In genomic region chr22:22034469-22035132, GRCh38 we compare ENCODE assay signal across 17 cellular contexts. TPM values are rescaled to one million over a fixed set of nuclear protein-coding genes. Genes with fewer than 3 reads are reported as not detected.
DNase-seq lines count a peak whose midpoint lies in the region; ATAC-seq, FAIRE-seq and TF ChIP-seq lines count a peak whose summit lies in the region.
"Had no signal": no experiment of that assay in that cellular context is flagged by ENCODE, and none has a peak within 500 bp of the region (broad histone marks: within the 10 kb centered on the region; RNA-seq: fewer than 3 reads in every experiment).

No MANE protein-coding gene starts in this region.

- H3K4me1 ChIP-seq in BLaER1 (peaks cover 100% of the 10 kb centered on the region), OCI-LY1 (ENCODE audit: insufficient read depth, low read length, severe bottlenecking) (peaks cover 99% of the 10 kb centered on the region), K562 (replicated peaks in 1 of 2; ENCODE audit: control insufficient read depth in 2 of 2, insufficient read depth in 2 of 2, low read length in 2 of 2) (peaks cover 10 to 11% of the 10 kb centered on the region in 2 experiments)
- H3K4me1 ChIP-seq: BE2C had no signal

- H3K4me3 Mint-ChIP-seq in stimulated activated memory B cell treated with anti-CD40 and anti-IgM and Interleukin-4, amounts not matched to agents 10 μg/mL and 1 μg/mL and 100 μg/mL, for 72 hours: no peak overlapping the region
- H3K4me3 Mint-ChIP-seq: CD8-positive, alpha-beta memory T cell; HFFc6 had no signal

- TF ChIP-seq RAD21 in K562 (CRISPR knock-in tag; conservative IDR thresholded peaks at IDR 0.05 in 1 of 2, IDR thresholded peaks at IDR 0.05 in 1 of 2): no peak

- POLR2A ChIA-PET in K562 (lab: Yijun Ruan, JAX): interaction anchor here (0.5 to 7.9 kb wide), 10 partner anchors 8 to 273 kb away, joined by 3 to 88 read pairs (median 5); no protein-coding TSS in a partner anchor

- H3K9me3 ChIP-seq in BLaER1 (no peaks in the 10 kb centered on the region), OCI-LY1 (ENCODE audit: low read length) (no peaks in the 10 kb centered on the region), K562 (replicated peaks; ENCODE audit: control insufficient read depth, insufficient read depth, low read depth, low read length) (no peaks in the 10 kb centered on the region)
- H3K9me3 ChIP-seq: BE2C, Caco-2 had no signal

- no peak overlapping the region for H3K4me3 ChIP-seq in BLaER1
- no peak overlapping the region for H3K4me3 ChIP-seq in OCI-LY1 (ENCODE audit: low read depth, low read length, poor library complexity, severe bottlenecking)
- H3K4me3 ChIP-seq in K562: no peak overlapping the region

- H3K9me3 Mint-ChIP-seq in stimulated activated memory B cell treated with anti-CD40 and anti-IgM and Interleukin-4, amounts not matched to agents 10 μg/mL and 1 μg/mL and 100 μg/mL, for 72 hours: peaks cover 4% of the 10 kb centered on the region
- H3K9me3 Mint-ChIP-seq: CD8-positive, alpha-beta memory T cell; HFFc6 had no signal

- in situ Hi-C loops in K562 (cut with MboI): no loop called here

- no peak for TF ChIP-seq EP300 in K562 (IDR thresholded peaks at IDR 0.05; ENCODE audit: low read length)

- H3K36me3 ChIP-seq in BLaER1: no peaks in the 10 kb centered on the region
- H3K36me3 ChIP-seq in OCI-LY1 (ENCODE audit: insufficient read depth, low read length): peaks cover 37% of the 10 kb centered on the region
- no peaks in the 10 kb centered on the region for H3K36me3 ChIP-seq in K562 (ENCODE audit: control insufficient read depth, insufficient read depth, low read length)
- H3K36me3 ChIP-seq: BE2C had no signal

- no peak for TF ChIP-seq POLR2A in K562 (conservative IDR thresholded peaks at IDR 0.05)

- H3K4me1 Mint-ChIP-seq in stimulated activated memory B cell treated with anti-CD40 and anti-IgM and Interleukin-4, amounts not matched to agents 10 μg/mL and 1 μg/mL and 100 μg/mL, for 72 hours: peaks cover 94% of the 10 kb centered on the region
- H3K4me1 Mint-ChIP-seq: CD8-positive, alpha-beta memory T cell had no signal

- H3K9me2 ChIP-seq in OCI-LY1 (ENCODE audit: low read depth, low read length): no peaks in the 10 kb centered on the region

- 0 out of 2 replicates have a peak, but pooled peaks cover 3% of the 10 kb centered on the region for H3F3A ChIP-seq in OCI-LY1 (ENCODE audit: insufficient read depth, low read length)

- H3K27me3 ChIP-seq in BLaER1 (no peaks in the 10 kb centered on the region), OCI-LY1 (ENCODE audit: insufficient read depth, low read length) (no peaks in the 10 kb centered on the region), K562 (ENCODE audit: control insufficient read depth in 2 of 2, insufficient read depth in 2 of 2, low read length in 2 of 2) (peaks cover 15 to 49% of the 10 kb centered on the region in 2 experiments; a peak in 4 of 5 replicates)

- WGBS in K562 (ENCODE audit: insufficient coverage, low coverage, missing lambda C conversion rate): 8% methylated on average over 3 of the region's 3 CpGs

- H4K20me1 ChIP-seq in BLaER1 (no peaks in the 10 kb centered on the region), OCI-LY1 (ENCODE audit: insufficient read depth, low read length) (no peaks in the 10 kb centered on the region), K562 (replicated peaks; ENCODE audit: control insufficient read depth, insufficient read depth, low read length) (peaks cover 16% of the 10 kb centered on the region; the same call in 1 of the 2 replicates)

- ATAC-seq in K562 (no peak), HG03135 (IDR thresholded peaks at IDR 0.05; ENCODE audit: unreplicated experiment) (no peak)
- ATAC-seq in stimulated activated memory B cell treated with anti-CD40 and anti-IgM and Interleukin-4, amounts not matched to agents 10 μg/mL and 1 μg/mL and 100 μg/mL, for 72 hours: no peak

- no peak for FAIRE-seq in K562 (lab: Jason Lieb, UNC)
- FAIRE-seq: GM12892, GM19239 had no signal

- H3K36me3 Mint-ChIP-seq in stimulated activated memory B cell treated with anti-CD40 and anti-IgM and Interleukin-4, amounts not matched to agents 10 μg/mL and 1 μg/mL and 100 μg/mL, for 72 hours: peaks cover 5% of the 10 kb centered on the region
- H3K36me3 Mint-ChIP-seq: CD8-positive, alpha-beta memory T cell had no signal

- CTCF ChIA-PET in K562 (lab: Yijun Ruan, JAX; ENCODE audit: low intra/inter-chr PET ratio): no interaction called here

- H3K4me2 ChIP-seq in BLaER1 (peak overlapping the region; percentile 19; the same call in 1 of the 2 replicates), OCI-LY1 (ENCODE audit: low read length) (no peak overlapping the region; the same call in 1 of the 2 replicates), K562 (ENCODE audit: insufficient read depth, low read length) (no peak overlapping the region)

- TF ChIP-seq CTCF in OCI-LY1 (IDR thresholded peaks at IDR 0.05; ENCODE audit: low read length) (no peak), K562 (IDR thresholded peaks at IDR 0.05 in 2 of 3, conservative IDR thresholded peaks at IDR 0.05 in 1 of 3; ENCODE audit: insufficient read depth in 2 of 3, low read depth in 1 of 3, low read length in 3 of 3) (no peak)

- no peak overlapping the region for H2AFZ ChIP-seq in OCI-LY1 (ENCODE audit: low read length)
- H2AFZ ChIP-seq in K562 (ENCODE audit: low read depth, low read length): no peak overlapping the region

- peak overlapping the region; percentile 4; the same call in 1 of the 2 replicates for H3K27ac ChIP-seq in BLaER1
- H3K27ac ChIP-seq in OCI-LY1 (ENCODE audit: low read depth, low read length, poor library complexity, severe bottlenecking): peak overlapping the region; percentile 99
- H3K27ac ChIP-seq in K562 (ENCODE audit: extremely low read depth, low read depth, low read length): no peak overlapping the region

- H3K27ac Mint-ChIP-seq in stimulated activated memory B cell treated with anti-CD40 and anti-IgM and Interleukin-4, amounts not matched to agents 10 μg/mL and 1 μg/mL and 100 μg/mL, for 72 hours: peak overlapping the region; percentile 94
- H3K27ac Mint-ChIP-seq: HFFc6 had no signal

- H3K27me3 Mint-ChIP-seq in stimulated activated memory B cell treated with anti-CD40 and anti-IgM and Interleukin-4, amounts not matched to agents 10 μg/mL and 1 μg/mL and 100 μg/mL, for 72 hours: no peaks in the 10 kb centered on the region

- peaks cover 10% of the 10 kb centered on the region; the same call in 1 of the 2 replicates for H3K79me2 ChIP-seq in OCI-LY1 (ENCODE audit: insufficient read depth, low read length)
- no peaks in the 10 kb centered on the region for H3K79me2 ChIP-seq in K562 (ENCODE audit: control insufficient read depth, insufficient read depth, low read length)

- no TSS peak for BruUV-seq in K562 (replicated peaks; lab: Mats Ljungman, UMichigan)

- no peak overlapping the region for H3K9ac ChIP-seq in BLaER1
- no peak overlapping the region; the same call in 1 of the 2 replicates for H3K9ac ChIP-seq in OCI-LY1 (ENCODE audit: low read length)
- peak overlapping the region in 1 of 2 experiments; percentile 8; a peak in 2 of 4 replicates for H3K9ac ChIP-seq in K562 (ENCODE audit: insufficient read depth in 1 of 2, low read depth in 2 of 2, low read length in 2 of 2)

- DNase-seq in K562 (ENCODE audit: extremely low read depth in 1 of 4, low spot score in 3 of 4) (no peak), SHP77 treated with DMSO at 0.1 percent for 48 hours (lab: John Stamatoyannopoulos, UW) (no peak)
- DNase-seq in activated CD8-positive, alpha-beta memory T cell treated with anti-CD3 and anti-CD28 coated beads, Interleukin-2, amount 50 U/mL, for 4 hours: no peak
- DNase-seq: ACHN; BE2C; Caco-2; CD8-positive, alpha-beta memory T cell; DND-41; GDM1; HCEC 1CT; HFFc6 had no signal

- no peaks in the 10 kb centered on the region for H3K9me1 ChIP-seq in K562 (ENCODE audit: control insufficient read depth, insufficient read depth, low read length)

- intact Hi-C loops in K562 (cut with micrococcal nuclease): loop anchor here (5.0 to 10.0 kb wide), 2 partner anchors 68 to 390 kb away; no protein-coding TSS in a partner anchor

TF ChIP-seq in K562, 482 proteins besides CTCF, POLR2A, EP300 and RAD21 (continues in another document):
- TF ChIP-seq ZBTB9 (CRISPR knock-in tag; IDR thresholded peaks at IDR 0.05): no peak
- no peak for TF ChIP-seq MCM5 (IDR thresholded peaks at IDR 0.05; ENCODE audit: low read depth)
- TF ChIP-seq KHSRP (IDR thresholded peaks at IDR 0.05): no peak
- 0 out of 2 replicates have a peak, but pooled peaks have one; percentile 16 for TF ChIP-seq NR2C2 (CRISPR knock-in tag; IDR thresholded peaks at IDR 0.05)
- no peak for TF ChIP-seq NR2C2 (tag; IDR thresholded peaks at IDR 0.05)

RNA-seq across cellular contexts. Expression of gene TOP3B, which starts 52.0 kb away (rescaled TPM):
- 654 and 1,271 TPM in 2 replicates for total RNA-seq in K562 (2011; cell fraction: chromatin; rRNA removed; ENCODE audit: low replicate concordance)
- 667 and 676 TPM in 2 replicates for total RNA-seq in K562 (2011; cell fraction: nucleolus; rRNA removed)
- total RNA-seq in K562 (2011; cell fraction: nucleoplasm; rRNA removed): 562 and 595 TPM in 2 replicates
- total RNA-seq in K562 (2014; rRNA removed): 168 and 209 TPM in 2 replicates
- 70.7 and 93.0 TPM in 2 replicates for total RNA-seq in K562 (2014; rRNA removed; fragmentation: Illumina TruSeq; extraction: Trizol)
- total RNA-seq in K562 (2015; rRNA removed; fragmentation: Illumina TruSeq; extraction: Trizol): 132 and 135 TPM in 2 replicates
- 182 and 188 TPM in 2 replicates for total RNA-seq in K562 (2021)
- polyA plus RNA-seq in K562 (2011; rRNA removed): 77.5 and 115 TPM in 2 replicates
- polyA plus RNA-seq in K562 (2011; cell fraction: cytosol; rRNA removed): 70.1 and 77.8 TPM in 2 replicates
- 984 and 1,286 TPM in 2 replicates for polyA plus RNA-seq in K562 (2011; cell fraction: nucleus; rRNA removed)
- polyA plus RNA-seq in K562 (2012): 96.9 and 122 TPM in 2 replicates
- polyA plus RNA-seq in K562 (2014; fragmentation: Illumina TruSeq; extraction: Trizol): 112 and 123 TPM in 2 replicates
- polyA plus RNA-seq in K562 (2014; fragmentation: Nextera tagmentation; extraction: Ambion mirVana): 10 to 100 TPM in 1 of 2 experiments, 1 to 10 TPM in 1; 3.0 to 11.5 TPM
- 153 and 161 TPM in 2 replicates for polyA plus RNA-seq in K562 (2014; rRNA removed)
- 98.9 and 108 TPM in 2 replicates for polyA minus RNA-seq in K562 (2011; rRNA and poly(A)+ RNA removed)
- 76.3 and 79.3 TPM in 2 replicates for polyA minus RNA-seq in K562 (2011; cell fraction: cytosol; rRNA and poly(A)+ RNA removed)
- 248 and 295 TPM in 2 replicates for polyA minus RNA-seq in K562 (2011; cell fraction: nucleus; rRNA and poly(A)+ RNA removed)
